In the genomic region with DNA sequence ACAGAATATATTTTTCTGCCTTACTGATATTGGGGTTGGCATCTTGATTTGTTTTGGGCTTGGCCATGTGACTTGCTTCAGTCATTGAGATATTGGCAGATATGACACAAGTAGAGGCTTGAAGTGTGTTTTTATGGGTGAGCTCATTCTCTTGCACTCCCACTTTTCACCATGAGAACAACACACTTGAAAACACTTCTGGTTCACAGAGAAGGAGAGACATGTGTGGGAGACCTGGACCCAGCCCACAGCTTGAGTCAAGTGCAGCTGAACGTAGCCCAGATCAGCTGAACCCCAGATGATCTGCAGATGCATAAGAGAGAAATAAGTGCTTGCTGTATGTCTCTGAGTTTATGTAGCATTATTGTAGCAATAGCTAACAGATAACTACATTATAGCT, we compare ENCODE assay signal across 16 cellular contexts.
DNase-seq lines count a peak whose midpoint lies in the region; ATAC-seq and TF ChIP-seq lines count a peak whose summit lies in the region.
"Had no signal": no experiment of that assay in that cellular context is flagged by ENCODE, and none has a peak within 500 bp of the region (broad histone marks: within the 10 kb centered on the region; RNA-seq: fewer than 3 reads in every experiment).

No MANE protein-coding gene starts in this region.

- H3K27ac ChIP-seq in HEK293 (ENCODE audit: extremely low read depth, low read depth, low read length): no peak overlapping the region
- no peak overlapping the region for H3K27ac ChIP-seq in GM23338 (ENCODE audit: low read depth)
- H3K27ac ChIP-seq in mammary epithelial cell (ENCODE audit: insufficient read depth, low read depth, low read length): no peak overlapping the region
- H3K27ac ChIP-seq: 22Rv1, A549 had no signal

- no peak overlapping the region for H3K9ac ChIP-seq in mammary epithelial cell (ENCODE audit: insufficient read depth, low read length)

- no peaks in the 10 kb centered on the region for H3K4me1 ChIP-seq in HEK293 (ENCODE audit: control insufficient read depth, insufficient read depth, low read length)
- H3K4me1 ChIP-seq in GM23338 (ENCODE audit: insufficient read depth): no peaks in the 10 kb centered on the region
- peaks cover 5% of the 10 kb centered on the region for H3K4me1 ChIP-seq in mammary epithelial cell (ENCODE audit: insufficient read depth, low read length)
- H3K4me1 ChIP-seq: A549 had no signal

- 0 out of 2 replicates have a peak, but pooled peaks cover 13% of the 10 kb centered on the region for H3K9me2 ChIP-seq in GM23338 (ENCODE audit: insufficient read depth)

- no peaks in the 10 kb centered on the region for H3K9me3 ChIP-seq in HEK293 (ENCODE audit: control insufficient read depth, insufficient read depth, low read depth, low read length)
- no peaks in the 10 kb centered on the region for H3K9me3 ChIP-seq in mammary epithelial cell (replicated peaks; ENCODE audit: insufficient read depth, low read length)
- H3K9me3 ChIP-seq: A549 had no signal

- H4K20me1 ChIP-seq in GM23338 (replicated peaks; ENCODE audit: insufficient read depth): no peaks in the 10 kb centered on the region
- no peaks in the 10 kb centered on the region for H4K20me1 ChIP-seq in mammary epithelial cell (ENCODE audit: insufficient read depth, low read length)

- H3K4me1 Mint-ChIP-seq in nephron: peaks cover 54% of the 10 kb centered on the region
- H3K4me1 Mint-ChIP-seq in activated T-cell treated with anti-CD3 and anti-CD28 coated beads, Interleukin-2, amount 50 U/mL, for 24 hours (ENCODE audit: low read depth): no peaks in the 10 kb centered on the region
- no peaks in the 10 kb centered on the region; the same call in 2 of the 3 replicates for H3K4me1 Mint-ChIP-seq in GM23338
- H3K4me1 Mint-ChIP-seq: H9 had no signal

- BruUV-seq in mammary epithelial cell (replicated peaks; lab: Mats Ljungman, UMichigan): no TSS peak

- H3K36me3 ChIP-seq in HEK293 (ENCODE audit: control insufficient read depth in 2 of 2, insufficient read depth in 1 of 2, low read length in 2 of 2): no peaks in the 10 kb centered on the region
- H3K36me3 ChIP-seq in GM23338 (ENCODE audit: insufficient read depth): no peaks in the 10 kb centered on the region
- H3K36me3 ChIP-seq in mammary epithelial cell (ENCODE audit: insufficient read depth, low read length): no peaks in the 10 kb centered on the region

- TF ChIP-seq CTCF in HEK293 (tag by site-specific recombination; IDR thresholded peaks at IDR 0.05) (no peak), nephron (IDR thresholded peaks at IDR 0.05; ENCODE audit: unreplicated experiment in 3 of 3) (no peak), GM23338 (conservative IDR thresholded peaks at IDR 0.05; ENCODE audit: low read depth in 2 of 2) (no peak), mammary epithelial cell (conservative IDR thresholded peaks at IDR 0.05 in 1 of 2, IDR thresholded peaks at IDR 0.05 in 1 of 2; ENCODE audit: extremely low read depth in 1 of 2, insufficient read depth in 1 of 2, low read depth in 1 of 2, low read length in 2 of 2) (no peak)

- H3F3A ChIP-seq in GM23338 (replicated peaks; ENCODE audit: low read depth): no peaks in the 10 kb centered on the region

- no peaks in the 10 kb centered on the region for H3K27me3 ChIP-seq in GM23338 (ENCODE audit: insufficient read depth)
- no peaks in the 10 kb centered on the region for H3K27me3 ChIP-seq in mammary epithelial cell (ENCODE audit: insufficient read depth, low read length)

- dilution Hi-C loops in mammary epithelial cell (cut with HindIII; ENCODE audit: low sequenced_read_pairs): no loop called here

- DNase-seq in DMS53 (lab: John Stamatoyannopoulos, UW) (peak; percentile 6), DMS53 treated with DMSO at 0.1 percent for 48 hours (lab: John Stamatoyannopoulos, UW; ENCODE audit: unreplicated experiment) (no peak), NCI-H2029 treated with DMSO at 0.1 percent for 48 hours (lab: John Stamatoyannopoulos, UW) (peak; percentile 56), GM23338 (ENCODE audit: low spot score) (no peak), mammary epithelial cell (no peak)
- no peak for DNase-seq in activated T-cell treated with anti-CD3 and anti-CD28 coated beads, Interleukin-2, amount 50 U/mL, for 24 hours
- DNase-seq: AML-193; Calu3; CD8-positive, alpha-beta T cell; GF-D8; H9 had no signal

- in situ Hi-C loops in mammary epithelial cell (cut with MboI; ENCODE audit: low sequenced_read_pairs in 2 of 2): no loop called here

- no peaks in the 10 kb centered on the region for H3K9me3 Mint-ChIP-seq in nephron
- no peaks in the 10 kb centered on the region for H3K9me3 Mint-ChIP-seq in activated T-cell treated with anti-CD3 and anti-CD28 coated beads, Interleukin-2, amount 50 U/mL, for 24 hours
- H3K9me3 Mint-ChIP-seq in GM23338: no peaks in the 10 kb centered on the region
- H3K9me3 Mint-ChIP-seq: CD8-positive, alpha-beta T cell; H9 had no signal

- H3K36me3 Mint-ChIP-seq in nephron (ENCODE audit: low read depth) (no peaks in the 10 kb centered on the region), GM23338 (ENCODE audit: low read depth) (no peaks in the 10 kb centered on the region)
- H3K36me3 Mint-ChIP-seq in activated T-cell treated with anti-CD3 and anti-CD28 coated beads, Interleukin-2, amount 50 U/mL, for 24 hours (ENCODE audit: low read depth): peaks cover 72% of the 10 kb centered on the region

- H2AFZ ChIP-seq in GM23338: no peak overlapping the region
- H2AFZ ChIP-seq in mammary epithelial cell (ENCODE audit: low read depth, low read length): no peak overlapping the region

- H3K4me3 Mint-ChIP-seq in nephron (no peak overlapping the region), GM23338 (no peak overlapping the region)
- H3K4me3 Mint-ChIP-seq in activated T-cell treated with anti-CD3 and anti-CD28 coated beads, Interleukin-2, amount 50 U/mL, for 24 hours: no peak overlapping the region
- H3K4me3 Mint-ChIP-seq: CD8-positive, alpha-beta T cell; H9 had no signal

- H3K4me2 ChIP-seq in GM23338 (no peak overlapping the region), mammary epithelial cell (ENCODE audit: insufficient read depth, low read depth, low read length) (no peak overlapping the region)
- H3K4me2 ChIP-seq: A549 had no signal

- peak overlapping the region in 2 of 3 experiments; percentile 62 to 78 for H3K27ac Mint-ChIP-seq in nephron
- no peak overlapping the region for H3K27ac Mint-ChIP-seq in activated T-cell treated with anti-CD3 and anti-CD28 coated beads, Interleukin-2, amount 50 U/mL, for 24 hours
- H3K27ac Mint-ChIP-seq in GM23338: no peak overlapping the region
- H3K27ac Mint-ChIP-seq: CD8-positive, alpha-beta T cell; H9 had no signal

- CTCF ChIA-PET in HEK293 (lab: Yijun Ruan, JAX): interaction anchor here (1.4 kb wide), 1 partner anchor 282 kb away, joined by 3 read pairs; no protein-coding TSS in a partner anchor
- CTCF ChIA-PET in mammary epithelial cell (lab: Charles Lee; ENCODE audit: low non-redundant PET): no interaction called here

- ATAC-seq in GM23338: no peak
- ATAC-seq: A549; CD8-positive, alpha-beta T cell; HepG2 had no signal

- intact Hi-C loops in mammary epithelial cell (cut with micrococcal nuclease): no loop called here

- WGBS in mammary epithelial cell (ENCODE audit: low coverage, missing lambda C conversion rate): 100% methylated on average over 1 of the region's 1 CpG

- H3K4me3 ChIP-seq in HEK293 (ENCODE audit: low read depth, low read length): no peak overlapping the region
- no peak overlapping the region for H3K4me3 ChIP-seq in GM23338
- no peak overlapping the region for H3K4me3 ChIP-seq in mammary epithelial cell (replicated peaks in 1 of 3; ENCODE audit: insufficient read depth in 1 of 3, low read depth in 2 of 3, low read length in 3 of 3)
- H3K4me3 ChIP-seq: A549 had no signal

- H3K27me3 Mint-ChIP-seq in nephron (ENCODE audit: low read depth) (no peaks in the 10 kb centered on the region), GM23338 (ENCODE audit: insufficient read depth, low read depth, poor library complexity) (peaks cover 2% of the 10 kb centered on the region)
- H3K27me3 Mint-ChIP-seq in activated T-cell treated with anti-CD3 and anti-CD28 coated beads, Interleukin-2, amount 50 U/mL, for 24 hours: no peaks in the 10 kb centered on the region

- POLR2A ChIA-PET in HEK293 (lab: Yijun Ruan, JAX): no interaction called here

- H3K79me2 ChIP-seq in GM23338 (replicated peaks; ENCODE audit: insufficient read depth) (no peaks in the 10 kb centered on the region), mammary epithelial cell (ENCODE audit: insufficient read depth, low read length) (no peaks in the 10 kb centered on the region)

TF ChIP-seq in HEK293, 187 proteins besides CTCF, POLR2A, EP300 and RAD21 (continues in another document):
- TF ChIP-seq ZNF529 (tag by site-specific recombination; IDR thresholded peaks at IDR 0.05; ENCODE audit: insufficient replicate concordance) (no peak), ZFHX2 (tag by site-specific recombination; conservative IDR thresholded peaks at IDR 0.05) (peak; percentile 69)

TF ChIP-seq in GM23338, 12 proteins besides CTCF, POLR2A, EP300 and RAD21:
- no peak for TF ChIP-seq ZNF331 (CRISPR knock-in tag; IDR thresholded peaks at IDR 0.05; ENCODE audit: low read depth)
- TF ChIP-seq ETS1 (IDR thresholded peaks at IDR 0.05): no peak
- no peak for TF ChIP-seq CREB1 (CRISPR knock-in tag; IDR thresholded peaks at IDR 0.05; ENCODE audit: low read depth)
- no peak for TF ChIP-seq EZH2 (IDR thresholded peaks at IDR 0.05; ENCODE audit: low read depth, unreplicated experiment)
- no peak for TF ChIP-seq STAT1 (IDR thresholded peaks at IDR 0.05; ENCODE audit: unreplicated experiment)

Comparison
In these comparisons a context has a peak if more than half of its experiments do, and no peak if none do; other contexts are left out.
1. DNase-seq: peak in DMS53 (single experiment) and NCI-H2029 treated with DMSO at 0.1 percent for 48 hours (single experiment); none in DMS53 treated with DMSO at 0.1 percent for 48 hours (single experiment), activated T-cell treated with anti-CD3 and anti-CD28 coated beads, Interleukin-2, amount 50 U/mL, for 24 hours (single experiment), GM23338 (single experiment) and mammary epithelial cell (single experiment).
2. H3K27ac Mint-ChIP-seq: peak in nephron (2 of 3); none in activated T-cell treated with anti-CD3 and anti-CD28 coated beads, Interleukin-2, amount 50 U/mL, for 24 hours (single experiment) and GM23338 (single experiment).